In the genomic region with DNA sequence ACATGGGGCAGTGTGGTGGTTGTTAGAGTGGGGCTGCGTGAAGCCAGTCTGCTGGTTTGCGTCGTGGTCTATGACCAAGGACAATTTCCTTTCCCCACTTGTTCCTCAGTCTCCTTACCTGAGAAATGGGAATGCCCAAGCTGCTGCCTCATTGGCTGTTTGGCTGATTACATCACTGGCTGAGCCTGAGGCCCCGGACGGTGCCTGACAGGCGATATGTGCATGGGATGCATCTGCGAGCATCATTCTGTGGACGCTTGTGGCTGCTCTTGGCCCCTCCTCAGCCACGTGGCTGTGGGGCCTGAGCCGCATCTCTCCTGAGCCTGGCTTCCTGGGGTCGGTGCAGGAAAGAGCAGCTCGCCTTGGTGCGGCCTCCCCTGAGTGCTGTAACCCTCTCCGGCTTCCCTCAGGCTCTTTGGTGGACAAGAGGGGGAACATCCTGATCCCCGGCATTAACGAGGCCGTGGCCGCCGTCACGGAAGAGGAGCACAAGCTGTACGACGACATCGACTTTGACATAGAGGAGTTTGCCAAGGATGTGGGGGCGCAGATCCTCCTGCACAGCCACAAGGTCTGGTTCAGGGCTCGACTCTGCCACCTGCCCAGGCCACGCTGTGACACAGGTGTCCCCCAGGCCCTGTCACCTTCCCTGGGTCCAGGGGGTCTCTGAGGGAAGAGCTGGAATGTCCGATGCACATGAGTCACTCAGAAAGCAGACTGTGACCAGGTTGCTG, we compare ENCODE assay signal across 35 cellular contexts. TPM values are rescaled to one million over a fixed set of nuclear protein-coding genes. Genes with fewer than 3 reads are reported as not detected.
A peak's percentile ranks its signal among the peaks of the same experiment; 100 is the strongest.
DNase-seq lines count a peak whose midpoint lies in the region; ATAC-seq and TF ChIP-seq lines count a peak whose summit lies in the region.
"Had no signal": no experiment of that assay in that cellular context is flagged by ENCODE, and none has a peak within 500 bp of the region (broad histone marks: within the 10 kb centered on the region; RNA-seq: fewer than 3 reads in every experiment).

No MANE protein-coding gene starts in this region.

- no peak overlapping the region for H3K27ac ChIP-seq in CD8-positive, alpha-beta memory T cell (ENCODE audit: low read depth, low read length)
- H3K27ac ChIP-seq in angular gyrus (ENCODE audit: low read depth, low read length) (peak overlapping the region; percentile 95), spleen (no peak overlapping the region)
- H3K27ac ChIP-seq: breast epithelium, esophagus muscularis mucosa, foreskin keratinocyte, heart left ventricle, VCaP had no signal

- H3K4me1 Mint-ChIP-seq in CD8-positive, alpha-beta memory T cell = peaks cover 0 to 5% (median 0%) of the 10 kb centered on the region in 3 donors
- no peaks in the 10 kb centered on the region for H3K4me1 Mint-ChIP-seq in activated T-cell treated with anti-CD3 and anti-CD28 coated beads, Interleukin-2, amount 50 U/mL, for 4 hours (ENCODE audit: low read depth)

- no peaks in the 10 kb centered on the region for H3K27me3 ChIP-seq in CD8-positive, alpha-beta memory T cell (ENCODE audit: insufficient read depth, low read length, poor library complexity, severe bottlenecking)
- no peaks in the 10 kb centered on the region for H3K27me3 ChIP-seq in spleen (replicated peaks in 1 of 7)
- H3K27me3 ChIP-seq: BE2C, breast epithelium, esophagus muscularis mucosa, foreskin keratinocyte, heart left ventricle, tibial nerve had no signal

- POLR2A ChIA-PET in CD8-positive, alpha-beta memory T cell (lab: Charles Lee) = no interaction called here

- 89 to 96% (median 93%) methylated on average over 18 to 27 of the region's 27 CpGs for WGBS in spleen, 5 donors

- intact Hi-C loops in spleen (cut with DNase I; ENCODE audit: low total_unique reads) = no loop called here

- H3K36me3 ChIP-seq in CD8-positive, alpha-beta memory T cell (ENCODE audit: insufficient read depth, low read length) = peaks cover 52% of the 10 kb centered on the region
- peaks cover 5 to 100% (median 97%) of the 10 kb centered on the region in 6 donors for H3K36me3 ChIP-seq in spleen
- H3K36me3 ChIP-seq: BE2C had no signal

- TF ChIP-seq CTCF in spleen (IDR thresholded peaks at IDR 0.05 in 8 of 11, conservative IDR thresholded peaks at IDR 0.05 in 3 of 11) = no peak

- H3K9me3 Mint-ChIP-seq in CD8-positive, alpha-beta memory T cell = no peaks in the 10 kb centered on the region
- H3K9me3 Mint-ChIP-seq in activated T-cell treated with anti-CD3 and anti-CD28 coated beads, Interleukin-2, amount 50 U/mL, for 4 hours = no peaks in the 10 kb centered on the region
- H3K9me3 Mint-ChIP-seq: activated T-helper 1 cell treated with anti-CD3 and anti-CD28 coated beads, Interleukin-12 subunit alpha, Interleukin-12 subunit beta, Interleukin-2, Interleukin-4 antibody, amounts not matched to agents 30 ng/mL and 10 ng/mL and 1 ng/mL, durations not matched to agents 14 hours and 24 hours and 36 hours; endodermal cell; HFFc6; stimulated activated naive CD8-positive, alpha-beta T cell treated with anti-CD3 and anti-CD28 coated beads, Interleukin-15, amount 100 ng/mL, for 72 hours had no signal

- no peak for DNase-seq in CD8-positive, alpha-beta memory T cell
- DNase-seq in islet precursor cell (peak; percentile 40), spleen (peak; percentile 65), LoVo (ENCODE audit: low spot score) (no peak)
- DNase-seq in activated T-cell treated with anti-CD3 and anti-CD28 coated beads, Interleukin-2, amount 50 U/mL, for 4 hours = no peak
- DNase-seq: ACHN; activated CD4-positive, alpha-beta T cell treated with anti-CD3 and anti-CD28 coated beads for 4 hours; activated naive CD4-positive, alpha-beta T cell treated with anti-CD3 and anti-CD28 coated beads, Interleukin-2, amount 50 U/mL, for 16 hours; amniotic stem cell; BE2C; cortex of kidney; endodermal cell; foreskin keratinocyte; GDM1; heart left ventricle; HFFc6; NCI-H1417 treated with DMSO at 0.1 percent for 48 hours; NCI-H446; NCI-H774; SIG-M5; stimulated activated CD4-positive, alpha-beta T cell treated with anti-CD3 and anti-CD28 coated beads, Interleukin-15, amount 100 ng/mL, for 24 hours; stimulated activated naive CD8-positive, alpha-beta T cell treated with anti-CD3 and anti-CD28 coated beads, Interleukin-15, amount 100 ng/mL, for 72 hours; SW 1271; T-helper 9 cell had no signal

- H3K4me1 ChIP-seq in CD8-positive, alpha-beta memory T cell (ENCODE audit: insufficient read depth, low read length) = no peaks in the 10 kb centered on the region
- H3K4me1 ChIP-seq in spleen = peaks cover 0 to 11% (median 3%) of the 10 kb centered on the region in 6 donors
- H3K4me1 ChIP-seq: BE2C, breast epithelium, esophagus muscularis mucosa, foreskin keratinocyte had no signal

- H3K9me3 ChIP-seq in CD8-positive, alpha-beta memory T cell (ENCODE audit: low read length) = no peaks in the 10 kb centered on the region
- no peaks in the 10 kb centered on the region for H3K9me3 ChIP-seq in spleen
- H3K9me3 ChIP-seq: BE2C, breast epithelium, esophagus muscularis mucosa, heart left ventricle, tibial nerve had no signal

- TF ChIP-seq POLR2A in spleen (IDR thresholded peaks at IDR 0.05) = no peak

- CTCF ChIA-PET in CD8-positive, alpha-beta memory T cell (lab: Charles Lee) = no interaction called here

- peak overlapping the region in 3 of 7 donors; percentile 4 to 73 (median 50) for H3K4me3 Mint-ChIP-seq in CD8-positive, alpha-beta memory T cell
- H3K4me3 Mint-ChIP-seq in activated T-cell treated with anti-CD3 and anti-CD28 coated beads, Interleukin-2, amount 50 U/mL, for 4 hours = no peak overlapping the region
- H3K4me3 Mint-ChIP-seq: activated T-helper 1 cell treated with anti-CD3 and anti-CD28 coated beads, Interleukin-12 subunit alpha, Interleukin-12 subunit beta, Interleukin-2, Interleukin-4 antibody, amounts not matched to agents 30 ng/mL and 10 ng/mL and 1 ng/mL, durations not matched to agents 14 hours and 24 hours and 36 hours; endodermal cell; HFFc6; stimulated activated naive CD8-positive, alpha-beta T cell treated with anti-CD3 and anti-CD28 coated beads, Interleukin-15, amount 100 ng/mL, for 72 hours had no signal

- no peaks in the 10 kb centered on the region for H3K27me3 Mint-ChIP-seq in CD8-positive, alpha-beta memory T cell
- H3K27me3 Mint-ChIP-seq in activated T-cell treated with anti-CD3 and anti-CD28 coated beads, Interleukin-2, amount 50 U/mL, for 4 hours (ENCODE audit: low read depth) = no peaks in the 10 kb centered on the region
- H3K27me3 Mint-ChIP-seq: stimulated activated naive CD8-positive, alpha-beta T cell treated with anti-CD3 and anti-CD28 coated beads, Interleukin-15, amount 100 ng/mL, for 72 hours had no signal

- peaks cover 5 to 96% (median 11%) of the 10 kb centered on the region in 3 donors for H3K36me3 Mint-ChIP-seq in CD8-positive, alpha-beta memory T cell
- H3K36me3 Mint-ChIP-seq in activated T-cell treated with anti-CD3 and anti-CD28 coated beads, Interleukin-2, amount 50 U/mL, for 4 hours (ENCODE audit: insufficient read depth) = peaks cover 44% of the 10 kb centered on the region

- no peak for ATAC-seq in HG03159 (IDR thresholded peaks at IDR 0.05; ENCODE audit: unreplicated experiment)
- ATAC-seq in GM18517 (IDR thresholded peaks at IDR 0.05; ENCODE audit: unreplicated experiment) = no peak
- no peak for ATAC-seq in activated T-cell treated with anti-CD3 and anti-CD28 coated beads, Interleukin-2, amount 50 U/mL, for 4 hours
- ATAC-seq: foreskin keratinocyte; heart left ventricle; stimulated activated naive CD8-positive, alpha-beta T cell treated with anti-CD3 and anti-CD28 coated beads, Interleukin-15, amount 100 ng/mL, for 72 hours had no signal

- peak overlapping the region in 7 of 8 donors; percentile 39 to 79 (median 72) for H3K27ac Mint-ChIP-seq in CD8-positive, alpha-beta memory T cell
- H3K27ac Mint-ChIP-seq: activated T-helper 1 cell treated with anti-CD3 and anti-CD28 coated beads, Interleukin-12 subunit alpha, Interleukin-12 subunit beta, Interleukin-2, Interleukin-4 antibody, amounts not matched to agents 30 ng/mL and 10 ng/mL and 1 ng/mL, durations not matched to agents 14 hours and 24 hours and 36 hours; endodermal cell; HFFc6 had no signal

- H3K4me3 ChIP-seq in CD8-positive, alpha-beta memory T cell (ENCODE audit: low read length) = no peak overlapping the region
- H3K4me3 ChIP-seq in spleen = no peak overlapping the region
- H3K4me3 ChIP-seq: breast epithelium, esophagus muscularis mucosa, heart left ventricle, tibial nerve had no signal

RNA-seq across cellular contexts. Expression of gene CNDP2, which starts 17.2 kb away (rescaled TPM):
- total RNA-seq in CD8-positive, alpha-beta memory T cell = 100 to 1,000 TPM; 206 to 213 TPM
- 121 TPM for polyA plus RNA-seq in CD8-positive, alpha-beta memory T cell
- 100 to 1,000 TPM; 219 to 310 (median 291) TPM for total RNA-seq in spleen
- polyA plus RNA-seq in spleen = 100 to 1,000 TPM; 102 to 168 (median 123) TPM
- 100 to 1,000 TPM; 157 to 165 (median 164) TPM for total RNA-seq in activated T-cell treated with anti-CD3 and anti-CD28 coated beads, Interleukin-2, amount 50 U/mL, for 4 hours

RNA-seq across cellular contexts. Expression of gene CNDP1, which starts 21.0 kb away (rescaled TPM):
- under 1 TPM in 1 of 2 experiments, not detected in 1; 0.09 TPM for total RNA-seq in CD8-positive, alpha-beta memory T cell
- polyA plus RNA-seq in CD8-positive, alpha-beta memory T cell = not detected
- under 1 TPM in 5 of 7 donors, not detected in 2; 0.13 to 0.59 (median 0.36) TPM for total RNA-seq in spleen
- polyA plus RNA-seq in spleen = under 1 TPM; 0.03 to 0.17 (median 0.13) TPM
- under 1 TPM; 0.15 to 0.49 (median 0.40) TPM for total RNA-seq in activated T-cell treated with anti-CD3 and anti-CD28 coated beads, Interleukin-2, amount 50 U/mL, for 4 hours
- total RNA-seq: activated T-helper 1 cell treated with anti-CD3 and anti-CD28 coated beads, Interleukin-12 subunit alpha, Interleukin-12 subunit beta, Interleukin-2, Interleukin-4 antibody, amounts not matched to agents 30 ng/mL and 10 ng/mL and 1 ng/mL, durations not matched to agents 14 hours and 24 hours and 36 hours; esophagus muscularis mucosa; foreskin keratinocyte; heart left ventricle; HFFc6; lung microvascular endothelial cell had no signal
- polyA plus RNA-seq: foreskin keratinocyte had no signal

RNA-seq across cellular contexts. Expression of gene DIPK1C, which starts 56.2 kb away (rescaled TPM):
- not detected for total RNA-seq in CD8-positive, alpha-beta memory T cell
- not detected for polyA plus RNA-seq in CD8-positive, alpha-beta memory T cell
- under 1 TPM in 2 of 7 donors, not detected in 5; 0.34 to 0.51 TPM for total RNA-seq in spleen
- polyA plus RNA-seq in spleen = under 1 TPM in 2 of 3 donors, not detected in 1; 0.10 to 0.23 TPM
- not detected for total RNA-seq in activated T-cell treated with anti-CD3 and anti-CD28 coated beads, Interleukin-2, amount 50 U/mL, for 4 hours
- total RNA-seq: activated T-helper 1 cell treated with anti-CD3 and anti-CD28 coated beads, Interleukin-12 subunit alpha, Interleukin-12 subunit beta, Interleukin-2, Interleukin-4 antibody, amounts not matched to agents 30 ng/mL and 10 ng/mL and 1 ng/mL, durations not matched to agents 14 hours and 24 hours and 36 hours; foreskin keratinocyte; HFFc6; lung microvascular endothelial cell; posterior vena cava had no signal
- polyA plus RNA-seq: foreskin keratinocyte, neural cell had no signal

Comparison
In these comparisons a context has a peak if more than half of its experiments do, and no peak if none do; other contexts are left out.
1. DNase-seq: peak in islet precursor cell (single experiment) and spleen (single experiment); none in CD8-positive, alpha-beta memory T cell (0 of 5), LoVo (single experiment) and activated T-cell treated with anti-CD3 and anti-CD28 coated beads, Interleukin-2, amount 50 U/mL, for 4 hours (single experiment).